Comparison of ENCODE assay signal across 8 cellular contexts in the genomic region with DNA sequence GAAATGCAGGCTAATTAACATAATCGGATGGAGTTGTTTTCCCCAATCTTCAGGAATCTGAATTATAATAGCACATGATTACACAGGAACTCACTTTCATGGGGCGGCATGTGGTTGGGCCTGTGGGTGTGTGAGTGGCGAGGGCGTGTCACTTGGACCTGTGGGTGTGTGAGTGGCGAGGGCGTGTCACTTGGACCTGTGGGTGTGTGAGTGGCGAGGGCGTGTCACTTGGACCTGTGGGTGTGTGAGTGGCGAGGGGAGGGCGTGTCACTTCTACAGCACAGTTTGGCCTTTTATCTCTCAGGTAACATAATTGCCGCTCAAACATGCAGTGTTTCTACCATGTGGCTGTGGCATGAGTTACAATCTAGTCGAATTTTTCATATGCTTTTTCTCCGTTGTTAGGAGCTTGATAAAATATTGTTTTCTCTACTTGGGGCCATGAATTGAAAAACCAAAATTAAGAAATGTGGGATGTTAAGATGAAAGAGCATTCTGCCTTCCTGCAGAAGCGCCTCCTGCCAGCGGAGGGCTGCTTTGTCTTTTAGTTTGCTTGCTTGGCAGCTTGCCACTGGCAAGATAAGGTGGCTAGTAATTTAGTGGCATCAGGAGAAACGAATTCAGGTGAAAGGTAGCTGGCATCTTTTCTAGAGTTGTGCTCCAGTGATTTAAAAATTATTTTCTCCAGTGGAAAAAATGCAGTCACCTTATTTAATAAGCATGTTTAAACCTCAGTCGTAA. TPM values are rescaled to one million over a fixed set of nuclear protein-coding genes. Genes with fewer than 3 reads are reported as not detected.
A peak's percentile ranks its signal among the peaks of the same experiment; 100 is the strongest.
DNase-seq lines count a peak whose midpoint lies in the region; ATAC-seq lines count a peak whose summit lies in the region.

No MANE protein-coding gene starts in this region.

- POLR2A ChIA-PET in naive thymus-derived CD8-positive, alpha-beta T cell (lab: Charles Lee): interaction anchor here (0.6 to 1.7 kb wide), 3 partner anchors 12 to 119 kb away, joined by 3 to 4 read pairs (median 3); no protein-coding TSS in a partner anchor

- no peaks in the 10 kb centered on the region for H3K27me3 Mint-ChIP-seq in naive thymus-derived CD8-positive, alpha-beta T cell

- H3K9me3 Mint-ChIP-seq in activated naive CD4-positive, alpha-beta T cell treated with anti-CD3 and anti-CD28 coated beads, Interleukin-2, amount 50 U/mL, for 72 hours: no peaks in the 10 kb centered on the region
- no peaks in the 10 kb centered on the region for H3K9me3 Mint-ChIP-seq in naive thymus-derived CD8-positive, alpha-beta T cell

- peak overlapping the region in 1 of 2 donors; percentile 91 for H3K27ac Mint-ChIP-seq in activated naive CD4-positive, alpha-beta T cell treated with anti-CD3 and anti-CD28 coated beads, Interleukin-2, amount 50 U/mL, for 72 hours
- H3K27ac Mint-ChIP-seq in naive thymus-derived CD8-positive, alpha-beta T cell: peak overlapping the region in 9 of 10 donors; percentile 42 to 88 (median 72)

- peaks cover 22 to 51% (median 45%) of the 10 kb centered on the region in 4 donors for H3K4me1 Mint-ChIP-seq in naive thymus-derived CD8-positive, alpha-beta T cell

- peak overlapping the region in 6 of 10 donors; percentile 11 to 67 (median 36) for H3K4me3 Mint-ChIP-seq in naive thymus-derived CD8-positive, alpha-beta T cell

- in situ Hi-C loops in G401 (cut with HindIII; ENCODE audit: low sequenced_read_pairs): no loop called here

- peak; percentile 14 to 22 for ATAC-seq in activated naive CD4-positive, alpha-beta T cell treated with anti-CD3 and anti-CD28 coated beads, Interleukin-2, amount 50 U/mL, for 72 hours
- peak; percentile 74 to 79 for ATAC-seq in naive thymus-derived CD8-positive, alpha-beta T cell
- no peak for ATAC-seq in HG03439 (IDR thresholded peaks at IDR 0.05; ENCODE audit: unreplicated experiment)

- peak; percentile 70 for DNase-seq in G401 (ENCODE audit: low spot score)
- peak; percentile 59 for DNase-seq in NCI-H226
- DNase-seq in activated naive CD4-positive, alpha-beta T cell treated with anti-CD3 and anti-CD28 coated beads, Interleukin-2, amount 50 U/mL, for 72 hours (ENCODE audit: low spot score in 2 of 2): no peak
- peak in 9 of 10 donors; percentile 27 to 68 (median 47) for DNase-seq in naive thymus-derived CD8-positive, alpha-beta T cell
- DNase-seq in superior temporal gyrus (ENCODE audit: extremely low spot score): no peak
- no peak for DNase-seq in GDM1 (lab: John Stamatoyannopoulos, UW)
- DNase-seq in islet precursor cell: no peak

- no peaks in the 10 kb centered on the region for H3K36me3 Mint-ChIP-seq in activated naive CD4-positive, alpha-beta T cell treated with anti-CD3 and anti-CD28 coated beads, Interleukin-2, amount 50 U/mL, for 72 hours
- peaks cover 0 to 26% (median 0%) of the 10 kb centered on the region in 3 donors for H3K36me3 Mint-ChIP-seq in naive thymus-derived CD8-positive, alpha-beta T cell

RNA-seq across cellular contexts. Expression of a gene that starts 36.2 kb away (rescaled TPM):
- 54.2 and 82.0 TPM in 2 replicates for total RNA-seq in G401 (2014; rRNA removed; shearing (Covaris generic))
- total RNA-seq in activated naive CD4-positive, alpha-beta T cell treated with anti-CD3 and anti-CD28 coated beads, Interleukin-2, amount 50 U/mL, for 72 hours: 100 to 1,000 TPM in 1 of 2 donors, 10 to 100 TPM in 1; 82.7 to 129 TPM
- 10 to 100 TPM; 79.5 to 87.3 TPM for total RNA-seq in naive thymus-derived CD8-positive, alpha-beta T cell
- polyA plus RNA-seq in naive thymus-derived CD8-positive, alpha-beta T cell: 10 to 100 TPM; 61.3 to 89.8 (median 80.7) TPM

Comparison
In these comparisons a context has a peak if more than half of its experiments do, and no peak if none do; other contexts are left out.
1. DNase-seq: peak in G401 (single experiment), NCI-H226 (single experiment) and naive thymus-derived CD8-positive, alpha-beta T cell (9 of 10); none in activated naive CD4-positive, alpha-beta T cell treated with anti-CD3 and anti-CD28 coated beads, Interleukin-2, amount 50 U/mL, for 72 hours (0 of 2), superior temporal gyrus (single experiment), GDM1 (single experiment) and islet precursor cell (single experiment).